In genomic region chr10:79178614-79179403, GRCh38 we compare ENCODE assay signal across 1 cellular context.
TF ChIP-seq lines count a peak whose summit lies in the region.

No MANE protein-coding gene starts in this region.

TF ChIP-seq in HEK293, 187 proteins besides CTCF, POLR2A, EP300 and RAD21 (continued from another document):
- no peak for TF ChIP-seq ZBTB49 (tag by site-specific recombination; IDR thresholded peaks at IDR 0.05; ENCODE audit: low read depth)
- peak; percentile 93 for TF ChIP-seq ZNF398 (tag by site-specific recombination; IDR thresholded peaks at IDR 0.05)
- TF ChIP-seq ZNF692 (tag by site-specific recombination; IDR thresholded peaks at IDR 0.05), result peak; percentile 95
- peak; percentile 52; the same call in 1 of the 2 replicates for TF ChIP-seq GLIS1 (tag by site-specific recombination; IDR thresholded peaks at IDR 0.05)
- peak; percentile 77; the same call in 1 of the 2 replicates for TF ChIP-seq ZFP69B (tag by site-specific recombination; IDR thresholded peaks at IDR 0.05)
